Comparison of ENCODE assay signal across 25 cellular contexts in the genomic region with DNA sequence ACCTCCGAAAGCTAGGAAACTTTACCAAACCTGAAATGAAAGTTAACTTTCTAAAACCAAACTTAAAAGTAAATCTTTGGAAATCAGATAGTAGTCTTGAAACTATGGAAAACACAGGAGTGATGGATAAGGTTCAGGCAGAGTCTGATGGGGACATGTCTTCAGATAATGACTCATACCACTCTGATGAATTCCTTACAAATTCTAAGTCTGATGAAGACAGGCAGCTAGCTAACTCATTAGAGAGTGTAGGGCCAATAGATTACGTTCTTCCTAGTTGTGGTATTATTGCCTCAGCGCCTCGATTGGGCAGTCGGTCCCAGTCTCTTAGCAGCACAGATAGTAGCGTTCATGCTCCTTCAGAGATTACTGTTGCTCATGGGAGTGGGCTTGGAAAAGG. TPM values are rescaled to one million over a fixed set of nuclear protein-coding genes. Genes with fewer than 3 reads are reported as not detected.
DNase-seq lines count a peak whose midpoint lies in the region; ATAC-seq, FAIRE-seq and TF ChIP-seq lines count a peak whose summit lies in the region.
"Had no signal": no experiment of that assay in that cellular context is flagged by ENCODE, and none has a peak within 500 bp of the region (broad histone marks: within the 10 kb centered on the region; RNA-seq: fewer than 3 reads in every experiment).

No MANE protein-coding gene starts in this region.

- FAIRE-seq in endothelial cell of umbilical vein (lab: Jason Lieb, UNC), result no peak
- FAIRE-seq: D721Med, RCC 7860 had no signal

- H3K9ac ChIP-seq in endothelial cell of umbilical vein (replicated peaks; ENCODE audit: extremely low read depth, insufficient read depth, low read length), result no peak overlapping the region

- no peaks in the 10 kb centered on the region for H3K4me1 Mint-ChIP-seq in activated naive CD8-positive, alpha-beta T cell treated with anti-CD3 and anti-CD28 coated beads, Interleukin-2, amount 10 ng/mL, durations not matched to agents 7 days and 5 days
- H3K4me1 Mint-ChIP-seq in activated naive CD8-positive, alpha-beta T cell treated with anti-CD3 and anti-CD28 coated beads, Interleukin-2, amount 50 U/mL, for 24 hours, result no peaks in the 10 kb centered on the region
- H3K4me1 Mint-ChIP-seq in stimulated activated effector memory CD8-positive, alpha-beta T cell treated with anti-CD3 and anti-CD28 coated beads, Interleukin-12 subunit alpha, Interleukin-12 subunit beta, amount 100 ng/mL, for 72 hours, result no peaks in the 10 kb centered on the region

- H3K9me1 ChIP-seq in endothelial cell of umbilical vein (replicated peaks; ENCODE audit: control insufficient read depth, extremely low read depth, insufficient read depth, low read length), result no peaks in the 10 kb centered on the region

- intact Hi-C loops in endothelial cell of umbilical vein (cut with micrococcal nuclease), result no loop called here

- no peak overlapping the region for H3K4me2 ChIP-seq in endothelial cell of umbilical vein (ENCODE audit: insufficient read depth, low read length)

- H3K4me1 ChIP-seq in endothelial cell of umbilical vein (ENCODE audit: control insufficient read depth, extremely low read depth, insufficient read depth, low read length), result no peaks in the 10 kb centered on the region
- H3K4me1 ChIP-seq: testis had no signal

- no peak for DNase-seq in activated naive CD8-positive, alpha-beta T cell treated with anti-CD3 and anti-CD28 coated beads, Interleukin-2, amount 10 ng/mL, durations not matched to agents 7 days and 5 days
- no peak for DNase-seq in activated naive CD8-positive, alpha-beta T cell treated with anti-CD3 and anti-CD28 coated beads, Interleukin-2, amount 50 U/mL, for 24 hours
- peak; percentile 22 for DNase-seq in RWPE1 (ENCODE audit: low spot score)
- DNase-seq in endothelial cell of umbilical vein (ENCODE audit: low read depth, low spot score), result no peak
- DNase-seq in stimulated activated effector memory CD8-positive, alpha-beta T cell treated with anti-CD3 and anti-CD28 coated beads, Interleukin-12 subunit alpha, Interleukin-12 subunit beta, amount 100 ng/mL, for 72 hours (ENCODE audit: low spot score in 2 of 2), result no peak
- DNase-seq in GM03348 (ENCODE audit: low spot score), result no peak
- DNase-seq in activated CD4-positive, alpha-beta T cell treated with anti-CD3 and anti-CD28 coated beads, Interleukin-2, amount 50 U/mL, for 48 hours, result no peak
- DNase-seq: ACHN; activated CD4-positive, alpha-beta T cell treated with anti-CD3 and anti-CD28 coated beads for 4 hours; anterior cingulate cortex; C1 segment of cervical spinal cord; cerebellar nuclear complex; effector CD8-positive, alpha-beta T cell; GDM1; KG1; NCI-H1092 treated with DMSO at 0.1 percent for 48 hours; NCI-H510A; NK-92 treated with Interleukin-12 subunit alpha and Interleukin-12 subunit beta, amount 100 ng/mL, for 24 hours; posterior cingulate gyrus; sigmoid colon; testis had no signal

- H3K9me3 Mint-ChIP-seq in activated naive CD8-positive, alpha-beta T cell treated with anti-CD3 and anti-CD28 coated beads, Interleukin-2, amount 10 ng/mL, durations not matched to agents 7 days and 5 days, result no peaks in the 10 kb centered on the region
- H3K9me3 Mint-ChIP-seq in activated naive CD8-positive, alpha-beta T cell treated with anti-CD3 and anti-CD28 coated beads, Interleukin-2, amount 50 U/mL, for 24 hours, result no peaks in the 10 kb centered on the region
- H3K9me3 Mint-ChIP-seq in stimulated activated effector memory CD8-positive, alpha-beta T cell treated with anti-CD3 and anti-CD28 coated beads, Interleukin-12 subunit alpha, Interleukin-12 subunit beta, amount 100 ng/mL, for 72 hours, result no peaks in the 10 kb centered on the region

- H3K27ac Mint-ChIP-seq in activated naive CD8-positive, alpha-beta T cell treated with anti-CD3 and anti-CD28 coated beads, Interleukin-2, amount 10 ng/mL, durations not matched to agents 7 days and 5 days, result peak overlapping the region; percentile 25
- no peak overlapping the region for H3K27ac Mint-ChIP-seq in activated naive CD8-positive, alpha-beta T cell treated with anti-CD3 and anti-CD28 coated beads, Interleukin-2, amount 50 U/mL, for 24 hours
- peak overlapping the region; percentile 60 for H3K27ac Mint-ChIP-seq in stimulated activated effector memory CD8-positive, alpha-beta T cell treated with anti-CD3 and anti-CD28 coated beads, Interleukin-12 subunit alpha, Interleukin-12 subunit beta, amount 100 ng/mL, for 72 hours

- no peak for TF ChIP-seq POLR2A in endothelial cell of umbilical vein (IDR thresholded peaks at IDR 0.05; ENCODE audit: low read depth, low read length)

- H3K36me3 Mint-ChIP-seq in activated naive CD8-positive, alpha-beta T cell treated with anti-CD3 and anti-CD28 coated beads, Interleukin-2, amount 10 ng/mL, durations not matched to agents 7 days and 5 days, result peaks cover 25% of the 10 kb centered on the region
- peaks cover 59% of the 10 kb centered on the region for H3K36me3 Mint-ChIP-seq in activated naive CD8-positive, alpha-beta T cell treated with anti-CD3 and anti-CD28 coated beads, Interleukin-2, amount 50 U/mL, for 24 hours (ENCODE audit: low read depth)
- peaks cover 60% of the 10 kb centered on the region for H3K36me3 Mint-ChIP-seq in stimulated activated effector memory CD8-positive, alpha-beta T cell treated with anti-CD3 and anti-CD28 coated beads, Interleukin-12 subunit alpha, Interleukin-12 subunit beta, amount 100 ng/mL, for 72 hours

- no TSS peak for BruUV-seq in endothelial cell of umbilical vein (replicated peaks; lab: Mats Ljungman, UMichigan)

- no peak overlapping the region for H3K4me3 Mint-ChIP-seq in activated naive CD8-positive, alpha-beta T cell treated with anti-CD3 and anti-CD28 coated beads, Interleukin-2, amount 10 ng/mL, durations not matched to agents 7 days and 5 days
- no peak overlapping the region for H3K4me3 Mint-ChIP-seq in activated naive CD8-positive, alpha-beta T cell treated with anti-CD3 and anti-CD28 coated beads, Interleukin-2, amount 50 U/mL, for 24 hours
- no peak overlapping the region for H3K4me3 Mint-ChIP-seq in stimulated activated effector memory CD8-positive, alpha-beta T cell treated with anti-CD3 and anti-CD28 coated beads, Interleukin-12 subunit alpha, Interleukin-12 subunit beta, amount 100 ng/mL, for 72 hours

- no peak overlapping the region for H3K4me3 ChIP-seq in endothelial cell of umbilical vein (replicated peaks in 1 of 3; ENCODE audit: insufficient read depth in 1 of 3, low read depth in 1 of 3, low read length in 3 of 3)
- H3K4me3 ChIP-seq: esophagus muscularis mucosa, sigmoid colon, testis had no signal

- ATAC-seq in activated naive CD8-positive, alpha-beta T cell treated with anti-CD3 and anti-CD28 coated beads, Interleukin-2, amount 10 ng/mL, durations not matched to agents 7 days and 5 days (ENCODE audit: low read depth), result no peak
- ATAC-seq in activated naive CD8-positive, alpha-beta T cell treated with anti-CD3 and anti-CD28 coated beads, Interleukin-2, amount 50 U/mL, for 24 hours, result no peak
- ATAC-seq in stimulated activated effector memory CD8-positive, alpha-beta T cell treated with anti-CD3 and anti-CD28 coated beads, Interleukin-12 subunit alpha, Interleukin-12 subunit beta, amount 100 ng/mL, for 72 hours, result no peak
- no peak for ATAC-seq in HG02610 (IDR thresholded peaks at IDR 0.05; ENCODE audit: unreplicated experiment)

- TF ChIP-seq CTCF in RWPE1 (conservative IDR thresholded peaks at IDR 0.05; ENCODE audit: low read depth) (no peak), endothelial cell of umbilical vein (IDR thresholded peaks at IDR 0.05; ENCODE audit: extremely low read depth in 1 of 2, insufficient read depth in 1 of 2, low read depth in 1 of 2, low read length in 2 of 2) (no peak)

- H3K36me3 ChIP-seq in endothelial cell of umbilical vein (ENCODE audit: control insufficient read depth in 2 of 2, extremely low read depth in 1 of 2, insufficient read depth in 2 of 2, low read length in 2 of 2), result peaks cover 9 to 32% of the 10 kb centered on the region in 2 experiments

- no peaks in the 10 kb centered on the region for H4K20me1 ChIP-seq in endothelial cell of umbilical vein (replicated peaks; ENCODE audit: control insufficient read depth, extremely low read depth, insufficient read depth, low read length)

- no peaks in the 10 kb centered on the region for H3K27me3 ChIP-seq in endothelial cell of umbilical vein (ENCODE audit: control insufficient read depth in 2 of 2, insufficient read depth in 2 of 2, low read length in 2 of 2)
- H3K27me3 ChIP-seq: esophagus muscularis mucosa, sigmoid colon, testis had no signal

- POLR2A ChIA-PET in activated naive CD8-positive, alpha-beta T cell treated with anti-CD3 and anti-CD28 coated beads, Interleukin-2, amount 10 ng/mL, durations not matched to agents 7 days and 5 days (lab: Charles Lee), result interaction anchor here (0.5 kb wide), 1 partner anchor 27 kb away, joined by 3 read pairs; no protein-coding TSS in a partner anchor
- POLR2A ChIA-PET in RWPE1 (lab: Yijun Ruan, JAX; ENCODE audit: low non-redundant PET) (interaction anchor here (0.6 kb wide), 1 partner anchor 95 kb away, joined by 4 read pairs; no protein-coding TSS in a partner anchor), endothelial cell of umbilical vein (lab: Charles Lee) (no interaction called here)

- no peaks in the 10 kb centered on the region for H3K79me2 ChIP-seq in endothelial cell of umbilical vein (ENCODE audit: control insufficient read depth, insufficient read depth, low read length)

- CTCF ChIA-PET in RWPE1 (lab: Yijun Ruan, JAX), result interaction anchor here (0.6 kb wide), 1 partner anchor 642 kb away, joined by 3 read pairs; no protein-coding TSS in a partner anchor
- CTCF ChIA-PET in endothelial cell of umbilical vein (lab: Charles Lee), result interaction anchor here (1.0 kb wide), 1 partner anchor 101 kb away, joined by 3 read pairs; the partner anchor contains the start of gene INPP5F

- H2AFZ ChIP-seq in endothelial cell of umbilical vein (ENCODE audit: low read depth, low read length), result no peak overlapping the region

- H3K27ac ChIP-seq in RWPE1, result no peak overlapping the region
- H3K27ac ChIP-seq in endothelial cell of umbilical vein (ENCODE audit: insufficient read depth, low read depth, low read length), result no peak overlapping the region
- H3K27ac ChIP-seq: sigmoid colon, testis had no signal

- no peaks in the 10 kb centered on the region for H3K9me3 ChIP-seq in endothelial cell of umbilical vein (replicated peaks; ENCODE audit: control insufficient read depth, insufficient read depth, low read length)
- H3K9me3 ChIP-seq: esophagus muscularis mucosa, sigmoid colon, testis had no signal

- dilution Hi-C loops in endothelial cell of umbilical vein (cut with MboI; ENCODE audit: extremely low pct_ligation_motif_present, low sequenced_read_pairs), result no loop called here

- H3K27me3 Mint-ChIP-seq in activated naive CD8-positive, alpha-beta T cell treated with anti-CD3 and anti-CD28 coated beads, Interleukin-2, amount 10 ng/mL, durations not matched to agents 7 days and 5 days, result no peaks in the 10 kb centered on the region
- H3K27me3 Mint-ChIP-seq in activated naive CD8-positive, alpha-beta T cell treated with anti-CD3 and anti-CD28 coated beads, Interleukin-2, amount 50 U/mL, for 24 hours, result no peaks in the 10 kb centered on the region

RNA-seq across cellular contexts. Expression of gene MCMBP, which starts 45.9 kb away (rescaled TPM):
- total RNA-seq in activated naive CD8-positive, alpha-beta T cell treated with anti-CD3 and anti-CD28 coated beads, Interleukin-2, amount 10 ng/mL, durations not matched to agents 7 days and 5 days, result 10 to 100 TPM; 75.5 TPM
- 61.9 and 62.5 TPM in 2 replicates for total RNA-seq in endothelial cell of umbilical vein
- polyA plus RNA-seq in endothelial cell of umbilical vein, result 41.8 and 44.8 TPM in 2 replicates
- polyA plus RNA-seq in endothelial cell of umbilical vein (2011; cell fraction: cytosol; rRNA removed), result 54.3 and 58.8 TPM in 2 replicates
- polyA plus RNA-seq in endothelial cell of umbilical vein (2011; cell fraction: nucleus; rRNA removed), result 39.2 and 48.3 TPM in 2 replicates
- polyA plus RNA-seq in endothelial cell of umbilical vein (2012), result 56.9 and 73.0 TPM in 2 replicates
- 54.7 and 55.7 TPM in 2 replicates for polyA minus RNA-seq in endothelial cell of umbilical vein
- 59.5 TPM for polyA minus RNA-seq in endothelial cell of umbilical vein (2011; cell fraction: cytosol; rRNA and poly(A)+ RNA removed)
- 22.3 and 36.1 TPM in 2 replicates for polyA minus RNA-seq in endothelial cell of umbilical vein (2011; cell fraction: nucleus; rRNA and poly(A)+ RNA removed)
